In the genomic region with DNA sequence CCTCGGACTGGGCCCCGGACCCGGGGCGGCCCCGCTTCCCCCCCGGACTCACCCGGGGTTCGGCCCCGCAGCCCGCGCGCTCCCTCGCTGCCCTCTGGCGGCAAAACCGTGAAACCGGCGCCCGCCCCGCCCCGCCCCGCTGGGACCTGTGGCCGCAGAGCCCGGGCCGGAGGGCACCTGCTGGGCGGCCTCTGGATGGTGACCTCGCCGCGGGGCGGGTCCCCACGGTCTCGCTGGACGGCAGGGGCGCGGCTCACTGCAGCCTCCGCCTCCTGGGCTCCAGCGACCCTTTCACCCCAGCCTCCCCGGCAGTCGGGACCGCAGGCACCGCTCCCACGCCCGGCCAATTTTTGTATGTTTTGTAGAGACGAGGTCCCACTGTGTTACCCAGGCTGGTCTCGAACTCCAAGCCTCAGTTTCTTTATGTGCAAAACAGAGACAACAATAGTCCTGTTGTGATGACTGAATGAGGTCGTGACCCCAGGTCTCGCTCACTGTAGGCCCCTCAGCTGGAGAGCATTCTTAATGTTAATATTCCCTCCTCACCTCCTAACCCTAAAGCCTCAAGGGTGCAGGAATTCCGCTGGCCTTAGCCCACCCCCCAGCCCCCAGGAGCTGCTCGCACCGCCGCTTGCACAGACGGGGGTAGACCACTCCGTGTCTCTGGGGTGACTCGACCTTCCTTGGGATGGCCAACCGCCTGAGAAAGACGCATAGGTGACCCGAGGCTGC, we compare ENCODE assay signal across 1 cellular context.
TF ChIP-seq lines count a peak whose summit lies in the region.

No MANE protein-coding gene starts in this region.

TF ChIP-seq in SK-N-SH, 30 proteins besides CTCF, POLR2A, EP300 and RAD21 (continued from another document):
- TF ChIP-seq, protein P1, sequence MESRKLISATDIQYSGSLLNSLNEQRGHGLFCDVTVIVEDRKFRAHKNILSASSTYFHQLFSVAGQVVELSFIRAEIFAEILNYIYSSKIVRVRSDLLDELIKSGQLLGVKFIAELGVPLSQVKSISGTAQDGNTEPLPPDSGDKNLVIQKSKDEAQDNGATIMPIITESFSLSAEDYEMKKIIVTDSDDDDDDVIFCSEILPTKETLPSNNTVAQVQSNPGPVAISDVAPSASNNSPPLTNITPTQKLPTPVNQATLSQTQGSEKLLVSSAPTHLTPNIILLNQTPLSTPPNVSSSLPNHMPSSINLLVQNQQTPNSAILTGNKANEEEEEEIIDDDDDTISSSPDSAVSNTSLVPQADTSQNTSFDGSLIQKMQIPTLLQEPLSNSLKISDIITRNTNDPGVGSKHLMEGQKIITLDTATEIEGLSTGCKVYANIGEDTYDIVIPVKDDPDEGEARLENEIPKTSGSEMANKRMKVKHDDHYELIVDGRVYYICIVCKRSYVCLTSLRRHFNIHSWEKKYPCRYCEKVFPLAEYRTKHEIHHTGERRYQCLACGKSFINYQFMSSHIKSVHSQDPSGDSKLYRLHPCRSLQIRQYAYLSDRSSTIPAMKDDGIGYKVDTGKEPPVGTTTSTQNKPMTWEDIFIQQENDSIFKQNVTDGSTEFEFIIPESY (IDR thresholded peaks at IDR 0.05; ENCODE audit: borderline replicate concordance, low read depth), result no peak
